In the genomic region with DNA sequence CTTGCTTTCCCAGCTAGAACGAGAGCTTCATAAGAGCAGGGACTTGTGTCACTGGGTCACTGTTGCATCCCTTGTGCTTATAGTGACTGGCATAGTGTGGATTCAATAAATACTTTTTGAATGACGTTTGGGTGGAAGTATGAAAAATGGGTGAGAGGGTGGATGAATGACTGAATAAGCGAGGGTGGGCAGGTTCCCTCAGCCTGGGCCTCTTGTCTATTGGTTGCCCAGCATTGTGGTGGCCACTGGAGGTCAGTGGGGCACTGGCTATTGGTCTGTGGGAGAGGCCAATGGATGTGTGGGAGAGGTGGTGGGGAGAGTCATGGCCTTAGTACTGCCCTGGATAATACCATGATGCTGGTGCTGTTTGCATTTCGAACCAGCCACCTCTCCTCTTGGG, we compare ENCODE assay signal across 22 cellular contexts.
"Had no signal": no experiment of that assay in that cellular context is flagged by ENCODE, and none has a peak within 500 bp of the region (broad histone marks: within the 10 kb centered on the region; RNA-seq: fewer than 3 reads in every experiment).

No MANE protein-coding gene starts in this region.

- H3K27ac ChIP-seq: ascending aorta, body of pancreas, KMS-11, SJSA1 had no signal

- ATAC-seq: activated CD8-positive, alpha-beta T cell treated with anti-CD3 and anti-CD28 coated beads, Interleukin-2, amount 10 ng/mL, durations not matched to agents 7 days and 5 days; body of pancreas; PC-3; SK-N-SH treated with all-trans-retinoic acid at 6 μM for 48 hours; WTC11 had no signal

- H3K4me1 Mint-ChIP-seq: WTC11 had no signal

- H3K27me3 ChIP-seq: ascending aorta, body of pancreas, MG63, SJSA1 had no signal

- H3K4me3 Mint-ChIP-seq: activated CD8-positive, alpha-beta T cell treated with anti-CD3 and anti-CD28 coated beads, Interleukin-2, amount 10 ng/mL, durations not matched to agents 7 days and 5 days; WTC11 had no signal

- DNase-seq: activated CD4-positive, alpha-beta T cell treated with anti-CD3 and anti-CD28 coated beads for 48 hours; activated CD4-positive, alpha-beta T cell treated with anti-CD3 and anti-CD28 coated beads, Interleukin-2, amount 50 U/mL, for 4 hours; activated CD4-positive, CD25-positive, alpha-beta regulatory T cell treated with anti-CD3 and anti-CD28 coated beads, Interleukin-2, amount 50 U/mL, for 72 hours; activated CD8-positive, alpha-beta memory T cell treated with anti-CD3 and anti-CD28 coated beads, Interleukin-2, amount 50 U/mL, for 48 hours; activated CD8-positive, alpha-beta T cell treated with anti-CD3 and anti-CD28 coated beads, Interleukin-2, amount 10 ng/mL, durations not matched to agents 7 days and 5 days; activated naive CD4-positive, alpha-beta T cell treated with anti-CD3 and anti-CD28 coated beads, Interleukin-2, amount 50 U/mL, for 16 hours; activated T-cell treated with anti-CD3 and anti-CD28 coated beads, Interleukin-2, amount 50 U/mL, for 1 hour; central memory CD4-positive, alpha-beta T cell; MG63; NCI-H1436; NCI-H2029 treated with DMSO at 0.1 percent for 48 hours; NCI-H345; NCI-H510A; PC-3; SHP77; SW 1271 had no signal

- H3K27ac Mint-ChIP-seq: activated CD8-positive, alpha-beta T cell treated with anti-CD3 and anti-CD28 coated beads, Interleukin-2, amount 10 ng/mL, durations not matched to agents 7 days and 5 days; WTC11 had no signal

- H3K4me1 ChIP-seq: ascending aorta, body of pancreas had no signal

- H3K36me3 ChIP-seq: ascending aorta, MG63, SJSA1 had no signal

- H3K4me3 ChIP-seq: ascending aorta, body of pancreas, MG63, SJSA1 had no signal

- H3K36me3 Mint-ChIP-seq: WTC11 had no signal

- H3K9me3 ChIP-seq: ascending aorta, body of pancreas, MG63, SJSA1 had no signal
